Comparison of ENCODE assay signal across 8 cellular contexts in genomic region chr20:17556842-17557674, GRCh38. TPM values are rescaled to one million over a fixed set of nuclear protein-coding genes. Genes with fewer than 3 reads are reported as not detected.
DNase-seq lines count a peak whose midpoint lies in the region; ATAC-seq and TF ChIP-seq lines count a peak whose summit lies in the region.
"Had no signal": no experiment of that assay in that cellular context is flagged by ENCODE, and none has a peak within 500 bp of the region (broad histone marks: within the 10 kb centered on the region; RNA-seq: fewer than 3 reads in every experiment).

No MANE protein-coding gene starts in this region.

- DNase-seq in M059J (ENCODE audit: low read depth): peak; percentile 84
- peak; percentile 76 to 89 (median 81) for DNase-seq in adrenal gland
- peak; percentile 44 for DNase-seq in kidney glomerular epithelial cell (lab: John Stamatoyannopoulos, UW)
- DNase-seq in upper lobe of left lung: peak; percentile 47 to 76
- no peak for DNase-seq in CD8-positive, alpha-beta T cell
- no peak for DNase-seq in retina
- no peak for DNase-seq in GM19238 (ENCODE audit: insufficient read length, low spot score)

- TF ChIP-seq CTCF in adrenal gland (IDR thresholded peaks at IDR 0.05) (no peak), upper lobe of left lung (IDR thresholded peaks at IDR 0.05) (no peak)
- TF ChIP-seq CTCF in CD8-positive, alpha-beta T cell (IDR thresholded peaks at IDR 0.05): no peak

- no peak overlapping the region for H3K27ac Mint-ChIP-seq in CD8-positive, alpha-beta T cell
- H3K27ac Mint-ChIP-seq: activated naive CD4-positive, alpha-beta T cell treated with anti-CD3 and anti-CD28 coated beads, Interleukin-2, amount 50 U/mL, for 24 hours had no signal

- H3K4me3 ChIP-seq in adrenal gland (no peak overlapping the region), upper lobe of left lung (no peak overlapping the region)
- H3K4me3 ChIP-seq in CD8-positive, alpha-beta T cell (ENCODE audit: low read depth, low read length): no peak overlapping the region

- H3K4me3 Mint-ChIP-seq in CD8-positive, alpha-beta T cell: no peak overlapping the region
- H3K4me3 Mint-ChIP-seq: activated naive CD4-positive, alpha-beta T cell treated with anti-CD3 and anti-CD28 coated beads, Interleukin-2, amount 50 U/mL, for 24 hours had no signal

- H3K27ac ChIP-seq in adrenal gland (peak overlapping the region in 4 of 5 donors; percentile 83 to 97 (median 90)), upper lobe of left lung (peak overlapping the region; percentile 76 to 88 (median 85))
- no peak overlapping the region for H3K27ac ChIP-seq in CD8-positive, alpha-beta T cell (ENCODE audit: low read depth, low read length)

- intact Hi-C loops in adrenal gland (cut with DNase I): no loop called here
- intact Hi-C loops in CD8-positive, alpha-beta T cell (cut with DNase I, micrococcal nuclease): no loop called here

- TF ChIP-seq POLR2A in adrenal gland (IDR thresholded peaks at IDR 0.05) (no peak), upper lobe of left lung (IDR thresholded peaks at IDR 0.05) (no peak)

- no peaks in the 10 kb centered on the region for H3K27me3 ChIP-seq in adrenal gland
- no peaks in the 10 kb centered on the region for H3K27me3 ChIP-seq in upper lobe of left lung
- H3K27me3 ChIP-seq in CD8-positive, alpha-beta T cell (ENCODE audit: insufficient read depth, low read length): no peaks in the 10 kb centered on the region

- WGBS in adrenal gland, 4 donors: 50 to 69% (median 54%) methylated on average over 11 of the region's 11 CpGs
- WGBS in upper lobe of left lung, 2 donors: 64 to 70% methylated on average over 11 of the region's 11 CpGs

- H3K4me1 ChIP-seq in adrenal gland (replicated peaks in 1 of 2) (peaks cover 17 to 24% of the 10 kb centered on the region in 2 donors), upper lobe of left lung (peaks cover 18 to 24% (median 20%) of the 10 kb centered on the region in 4 donors)
- no peaks in the 10 kb centered on the region for H3K4me1 ChIP-seq in CD8-positive, alpha-beta T cell (ENCODE audit: insufficient read depth, low read length)

- no peaks in the 10 kb centered on the region for H3K9me3 Mint-ChIP-seq in CD8-positive, alpha-beta T cell
- H3K9me3 Mint-ChIP-seq: activated naive CD4-positive, alpha-beta T cell treated with anti-CD3 and anti-CD28 coated beads, Interleukin-2, amount 50 U/mL, for 24 hours had no signal

- no peaks in the 10 kb centered on the region for H3K36me3 Mint-ChIP-seq in CD8-positive, alpha-beta T cell
- H3K36me3 Mint-ChIP-seq: activated naive CD4-positive, alpha-beta T cell treated with anti-CD3 and anti-CD28 coated beads, Interleukin-2, amount 50 U/mL, for 24 hours had no signal

- H3K36me3 ChIP-seq in adrenal gland (replicated peaks in 1 of 2) (no peaks in the 10 kb centered on the region), upper lobe of left lung (no peaks in the 10 kb centered on the region)
- H3K36me3 ChIP-seq in CD8-positive, alpha-beta T cell (ENCODE audit: insufficient read depth, low read length): no peaks in the 10 kb centered on the region

- POLR2A ChIA-PET in CD8-positive, alpha-beta T cell (lab: Charles Lee): no interaction called here

- H3K27me3 Mint-ChIP-seq in CD8-positive, alpha-beta T cell (ENCODE audit: low read depth): no peaks in the 10 kb centered on the region
- H3K27me3 Mint-ChIP-seq: activated naive CD4-positive, alpha-beta T cell treated with anti-CD3 and anti-CD28 coated beads, Interleukin-2, amount 50 U/mL, for 24 hours had no signal

- ATAC-seq in upper lobe of left lung (ENCODE audit: low FRiP score in 2 of 2): peak; percentile 29 to 71
- no peak for ATAC-seq in CD8-positive, alpha-beta T cell

- H3K9me3 ChIP-seq in adrenal gland (replicated peaks in 1 of 3) (no peaks in the 10 kb centered on the region), upper lobe of left lung (no peaks in the 10 kb centered on the region)
- no peaks in the 10 kb centered on the region for H3K9me3 ChIP-seq in CD8-positive, alpha-beta T cell (ENCODE audit: low read length)

- CTCF ChIA-PET in CD8-positive, alpha-beta T cell (lab: Charles Lee): interaction anchor here (1.3 to 1.7 kb wide), 2 partner anchors 21 to 93 kb away, joined by 3 to 6 read pairs; no protein-coding TSS in a partner anchor

- no peak for TF ChIP-seq EP300 in upper lobe of left lung (IDR thresholded peaks at IDR 0.05)

- no peaks in the 10 kb centered on the region for H3K4me1 Mint-ChIP-seq in CD8-positive, alpha-beta T cell (ENCODE audit: low read depth)

RNA-seq across cellular contexts. Expression of gene DSTN, which starts 12.8 kb away (rescaled TPM):
- 452 and 584 TPM in 2 replicates for total RNA-seq in M059J (2014; rRNA removed; shearing (Covaris generic))
- 100 to 1,000 TPM; 256 to 385 (median 280) TPM for total RNA-seq in adrenal gland
- 100 to 1,000 TPM; 184 to 552 (median 192) TPM for polyA plus RNA-seq in adrenal gland
- total RNA-seq in upper lobe of left lung: 100 to 1,000 TPM; 235 to 735 (median 513) TPM
- 10 to 100 TPM; 40.5 to 42.9 TPM for total RNA-seq in CD8-positive, alpha-beta T cell

RNA-seq across cellular contexts. Expression of gene BFSP1, which starts 25.9 kb away (rescaled TPM):
- total RNA-seq in M059J (2014; rRNA removed; shearing (Covaris generic)): 4.8 and 5.5 TPM in 2 replicates
- total RNA-seq in adrenal gland (10 to 100 TPM in 1 of 8 donors, 1 to 10 TPM in 5, under 1 TPM in 2; 0.39 to 18.5 (median 2.7) TPM), upper lobe of left lung (1 to 10 TPM in 4 of 6 donors, under 1 TPM in 1, not detected in 1; 0.97 to 5.2 (median 2.9) TPM)
- 1 to 10 TPM; 1.7 to 3.3 (median 1.9) TPM for polyA plus RNA-seq in adrenal gland
- total RNA-seq in CD8-positive, alpha-beta T cell: under 1 TPM; 0.14 to 0.31 TPM

Comparison
In these comparisons a context has a peak if more than half of its experiments do, and no peak if none do; other contexts are left out.
1. DNase-seq: peak in M059J (single experiment), adrenal gland (7 of 7), kidney glomerular epithelial cell (single experiment) and upper lobe of left lung (2 of 2); none in CD8-positive, alpha-beta T cell (0 of 7), retina (single experiment) and GM19238 (single experiment).
2. RNA of gene DSTN, which starts 12.8 kb away (total RNA-seq): 452 to 584 TPM in M059J, 235 to 735 TPM in upper lobe of left lung and 256 to 385 TPM in adrenal gland; 40.5 to 42.9 TPM in CD8-positive, alpha-beta T cell; every median in the first group is over 4 times any median in the second.